25 cellular contexts compared by ENCODE assay signal in genomic region chr5:127312131-127312530, GRCh38. TPM values are rescaled to one million over a fixed set of nuclear protein-coding genes. Genes with fewer than 3 reads are reported as not detected.
DNase-seq lines count a peak whose midpoint lies in the region; ATAC-seq and TF ChIP-seq lines count a peak whose summit lies in the region.
"Had no signal": no experiment of that assay in that cellular context is flagged by ENCODE, and none has a peak within 500 bp of the region (broad histone marks: within the 10 kb centered on the region; RNA-seq: fewer than 3 reads in every experiment).

No MANE protein-coding gene starts in this region.

- H3K27me3 ChIP-seq in skeletal muscle tissue (ENCODE audit: control insufficient read depth in 3 of 3, insufficient read depth in 3 of 3, low read length in 3 of 3), result no peaks in the 10 kb centered on the region
- H3K27me3 ChIP-seq: cardiac muscle cell, gastrocnemius medialis, upper lobe of left lung had no signal

- H3K9me3 ChIP-seq in skeletal muscle tissue (ENCODE audit: control insufficient read depth in 3 of 3, low read length in 3 of 3), result no peaks in the 10 kb centered on the region
- H3K9me3 ChIP-seq: BE2C, gastrocnemius medialis, SK-N-SH, upper lobe of left lung had no signal

- H3K4me1 ChIP-seq in skeletal muscle tissue (ENCODE audit: control insufficient read depth in 3 of 3, insufficient read depth in 3 of 3, low read length in 3 of 3), result peaks cover 6 to 13% (median 10%) of the 10 kb centered on the region in 3 donors
- H3K4me1 ChIP-seq: BE2C, upper lobe of left lung had no signal

- no peak overlapping the region for H3K4me3 ChIP-seq in skeletal muscle tissue (ENCODE audit: low read length in 3 of 3)
- H3K4me3 ChIP-seq: cardiac muscle cell, gastrocnemius medialis, upper lobe of left lung had no signal

- no peaks in the 10 kb centered on the region for H3K36me3 ChIP-seq in skeletal muscle tissue (ENCODE audit: control insufficient read depth in 3 of 3, insufficient read depth in 3 of 3, low read length in 3 of 3)
- H3K36me3 ChIP-seq: BE2C, cardiac muscle cell, gastrocnemius medialis, upper lobe of left lung had no signal

- intact Hi-C loops in left colon (cut with DNase I, micrococcal nuclease), result no loop called here
- intact Hi-C loops in left ventricle myocardium superior (cut with micrococcal nuclease), result loop anchor here (5.0 kb wide), 1 partner anchor 475 kb away; no protein-coding TSS in a partner anchor

- H3K27ac ChIP-seq in VCaP (peak overlapping the region; percentile 80), skeletal muscle tissue (ENCODE audit: low read depth, low read length) (no peak overlapping the region)
- H3K27ac ChIP-seq: cardiac muscle cell, upper lobe of left lung had no signal

- H3K9ac ChIP-seq in skeletal muscle tissue (ENCODE audit: low read depth in 1 of 3, low read length in 3 of 3), result peak overlapping the region in 2 of 3 donors; percentile 5 to 25
- H3K9ac ChIP-seq: SK-N-SH had no signal

- DNase-seq in NCI-H345 (lab: John Stamatoyannopoulos, UW) (peak; percentile 5), NCI-H345 treated with DMSO at 0.1 percent for 48 hours (lab: John Stamatoyannopoulos, UW; ENCODE audit: unreplicated experiment) (no peak), left colon (peak; percentile 38 to 54), GM19238 (ENCODE audit: insufficient read length, low spot score) (no peak), left ventricle myocardium superior (no peak)
- DNase-seq: activated CD8-positive, alpha-beta T cell treated with anti-CD3 and anti-CD28 coated beads for 36 hours; aorta; BE2C; dermis blood vessel endothelial cell; DND-41; gastrocnemius medialis; HFFc6; NCI-H187; NCI-H226; SK-N-SH; stimulated activated CD4-positive, alpha-beta T cell treated with anti-CD3 and anti-CD28 coated beads, Interleukin-2, amount 100 ng/mL, for 48 hours; upper lobe of left lung had no signal

- TF ChIP-seq CTCF in VCaP (conservative IDR thresholded peaks at IDR 0.05), result no peak

- ATAC-seq in left colon (peak; percentile 72), GM19455 (IDR thresholded peaks at IDR 0.05; ENCODE audit: unreplicated experiment) (no peak), left ventricle myocardium superior (no peak)
- ATAC-seq: activated CD4-positive, CD25-positive, alpha-beta regulatory T cell treated with anti-CD3 and anti-CD28 coated beads, Interleukin-2, amount 50 U/mL, for 24 hours; activated CD8-positive, alpha-beta T cell treated with anti-CD3 and anti-CD28 coated beads for 36 hours; activated naive CD4-positive, alpha-beta T cell treated with anti-CD3 and anti-CD28 coated beads, Interleukin-2, amount 50 U/mL, for 72 hours; activated T-helper 17 cell treated with anti-CD3 and anti-CD28 coated beads, Interleukin-2, amount 50 U/mL, for 72 hours; gastrocnemius medialis had no signal

RNA-seq across cellular contexts. Expression of gene MEGF10, which starts 21.5 kb away (rescaled TPM):
- total RNA-seq in left colon (under 1 TPM; 0.49 to 0.92 TPM), skeletal muscle tissue (77.8 TPM), left ventricle myocardium superior (0.37 TPM)
- total RNA-seq: activated CD8-positive, alpha-beta T cell treated with anti-CD3 and anti-CD28 coated beads for 36 hours; HFFc6; natural killer cell treated with Interleukin-12 subunit alpha and Interleukin-12 subunit beta and Interleukin-15 and Interleukin-18, amount 100 ng/mL, for 72 hours had no signal

Comparison
In these comparisons a context has a peak if more than half of its experiments do, and no peak if none do; other contexts are left out.
1. DNase-seq: peak in NCI-H345 (single experiment) and left colon (2 of 2); none in NCI-H345 treated with DMSO at 0.1 percent for 48 hours (single experiment), GM19238 (single experiment) and left ventricle myocardium superior (single experiment).
2. RNA of gene MEGF10, which starts 21.5 kb away (total RNA-seq): 77.8 TPM in skeletal muscle tissue (single experiment); 0.49 to 0.92 TPM in left colon and 0.37 TPM in left ventricle myocardium superior (single experiment); every median in the first group is over 10 times any median in the second.